8 cellular contexts compared by ENCODE assay signal in the genomic region with DNA sequence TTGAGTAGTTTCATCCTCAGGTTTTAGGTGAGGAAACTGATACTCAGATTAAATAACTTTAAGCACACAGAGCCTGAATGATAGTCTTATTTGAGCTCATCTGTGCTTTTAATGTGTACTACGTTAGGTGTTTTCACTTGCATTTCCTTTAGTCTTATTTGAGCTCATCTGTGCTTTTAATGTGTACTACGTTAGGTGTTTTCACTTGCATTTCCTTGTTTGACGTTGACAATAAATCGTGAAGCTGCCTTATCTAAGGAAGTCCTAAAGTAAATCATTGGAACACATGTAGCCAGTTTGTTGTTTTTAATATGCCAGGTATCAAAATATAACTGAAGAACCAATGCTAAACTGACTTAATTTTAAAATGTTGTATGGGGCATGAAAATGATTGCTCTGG. TPM values are rescaled to one million over a fixed set of nuclear protein-coding genes. Genes with fewer than 3 reads are reported as not detected.
DNase-seq lines count a peak whose midpoint lies in the region; ATAC-seq and TF ChIP-seq lines count a peak whose summit lies in the region.

No MANE protein-coding gene starts in this region.

- no peak for TF ChIP-seq CTCF in HFF-Myc (IDR thresholded peaks at IDR 0.05; ENCODE audit: low read depth, low read length, missing control alignments)

- DNase-seq in HFF-Myc (ENCODE audit: extremely low read depth, low read depth) (no peak), right cardiac atrium (no peak), EL (no peak), NCI-H2227 (lab: John Stamatoyannopoulos, UW; ENCODE audit: unreplicated experiment) (no peak)
- no peak for DNase-seq in activated CD4-positive, alpha-beta memory T cell treated with anti-CD3 and anti-CD28 coated beads for 36 hours
- no peak for DNase-seq in stimulated activated effector memory CD8-positive, alpha-beta T cell treated with anti-CD3 and anti-CD28 coated beads, Interleukin-12 subunit alpha, Interleukin-12 subunit beta, amount 100 ng/mL, for 72 hours (ENCODE audit: low spot score in 2 of 2)
- DNase-seq in activated CD4-positive, CD25-positive, alpha-beta regulatory T cell (lab: John Stamatoyannopoulos, UW) = no peak

- H3K4me1 Mint-ChIP-seq in activated CD4-positive, alpha-beta memory T cell treated with anti-CD3 and anti-CD28 coated beads for 36 hours (ENCODE audit: low read depth) = peaks cover 50% of the 10 kb centered on the region
- H3K4me1 Mint-ChIP-seq in stimulated activated effector memory CD8-positive, alpha-beta T cell treated with anti-CD3 and anti-CD28 coated beads, Interleukin-12 subunit alpha, Interleukin-12 subunit beta, amount 100 ng/mL, for 72 hours = peaks cover 47% of the 10 kb centered on the region

- peaks cover 11% of the 10 kb centered on the region for H3K4me1 ChIP-seq in right cardiac atrium (ENCODE audit: control insufficient read depth, insufficient read depth, low read length)

- H3K36me3 Mint-ChIP-seq in activated CD4-positive, alpha-beta memory T cell treated with anti-CD3 and anti-CD28 coated beads for 36 hours = peaks cover 32% of the 10 kb centered on the region
- H3K36me3 Mint-ChIP-seq in stimulated activated effector memory CD8-positive, alpha-beta T cell treated with anti-CD3 and anti-CD28 coated beads, Interleukin-12 subunit alpha, Interleukin-12 subunit beta, amount 100 ng/mL, for 72 hours = peaks cover 78% of the 10 kb centered on the region

- CTCF ChIA-PET in activated CD4-positive, alpha-beta memory T cell treated with anti-CD3 and anti-CD28 coated beads for 36 hours (lab: Charles Lee) = interaction anchor here (0.6 to 1.5 kb wide), 7 partner anchors 23 to 281 kb away, joined by 3 to 5 read pairs (median 4); no protein-coding TSS in a partner anchor

- no peaks in the 10 kb centered on the region for H3K9me3 Mint-ChIP-seq in activated CD4-positive, alpha-beta memory T cell treated with anti-CD3 and anti-CD28 coated beads for 36 hours
- H3K9me3 Mint-ChIP-seq in stimulated activated effector memory CD8-positive, alpha-beta T cell treated with anti-CD3 and anti-CD28 coated beads, Interleukin-12 subunit alpha, Interleukin-12 subunit beta, amount 100 ng/mL, for 72 hours = no peaks in the 10 kb centered on the region

- no peak for ATAC-seq in right cardiac atrium
- no peak for ATAC-seq in stimulated activated effector memory CD8-positive, alpha-beta T cell treated with anti-CD3 and anti-CD28 coated beads, Interleukin-12 subunit alpha, Interleukin-12 subunit beta, amount 100 ng/mL, for 72 hours
- no peak for ATAC-seq in GM21786 (IDR thresholded peaks at IDR 0.05; ENCODE audit: unreplicated experiment)

- H3K4me3 ChIP-seq in HFF-Myc (replicated peaks; ENCODE audit: low read depth, low read length) (peak overlapping the region; percentile 91), right cardiac atrium (ENCODE audit: low read length) (peak overlapping the region; percentile 88)

- peak overlapping the region; percentile 34 for H3K27ac ChIP-seq in right cardiac atrium (ENCODE audit: low read length)

- no peaks in the 10 kb centered on the region for H3K9me3 ChIP-seq in right cardiac atrium (ENCODE audit: control insufficient read depth, low read length)

- peak overlapping the region; percentile 98 for H3K27ac Mint-ChIP-seq in activated CD4-positive, alpha-beta memory T cell treated with anti-CD3 and anti-CD28 coated beads for 36 hours
- peak overlapping the region; percentile 99 for H3K27ac Mint-ChIP-seq in stimulated activated effector memory CD8-positive, alpha-beta T cell treated with anti-CD3 and anti-CD28 coated beads, Interleukin-12 subunit alpha, Interleukin-12 subunit beta, amount 100 ng/mL, for 72 hours

- no peaks in the 10 kb centered on the region for H3K27me3 Mint-ChIP-seq in activated CD4-positive, alpha-beta memory T cell treated with anti-CD3 and anti-CD28 coated beads for 36 hours

- POLR2A ChIA-PET in activated CD4-positive, alpha-beta memory T cell treated with anti-CD3 and anti-CD28 coated beads for 36 hours (lab: Charles Lee) = interaction anchor here (0.7 to 4.3 kb wide), 15 partner anchors 9 to 493 kb away, joined by 3 to 34 read pairs (median 4); no protein-coding TSS in a partner anchor

- intact Hi-C loops in activated CD4-positive, alpha-beta memory T cell treated with anti-CD3 and anti-CD28 coated beads for 36 hours (cut with micrococcal nuclease) = loop anchor here (1.0 to 10.0 kb wide), 10 partner anchors 29 to 495 kb away; a partner anchor contains a TSS
- intact Hi-C loops in right cardiac atrium (cut with DNase I) = loop anchor here in 3 of 4 donors (5.0 to 10.0 kb wide), 4 partner anchors 75 to 250 kb away; a partner anchor contains a TSS

- WGBS in right cardiac atrium = 14% methylated on average over 4 of the region's 4 CpGs

- H3K27me3 ChIP-seq in right cardiac atrium (ENCODE audit: control insufficient read depth, insufficient read depth) = no peaks in the 10 kb centered on the region

- H3K4me3 Mint-ChIP-seq in activated CD4-positive, alpha-beta memory T cell treated with anti-CD3 and anti-CD28 coated beads for 36 hours = peak overlapping the region; percentile 94
- peak overlapping the region; percentile 90 for H3K4me3 Mint-ChIP-seq in stimulated activated effector memory CD8-positive, alpha-beta T cell treated with anti-CD3 and anti-CD28 coated beads, Interleukin-12 subunit alpha, Interleukin-12 subunit beta, amount 100 ng/mL, for 72 hours

RNA-seq across cellular contexts. Expression of a gene that starts 2.0 kb away (rescaled TPM):
- 100 to 1,000 TPM; 211 to 213 TPM for total RNA-seq in activated CD4-positive, alpha-beta memory T cell treated with anti-CD3 and anti-CD28 coated beads for 36 hours
- 10 to 100 TPM; 65.7 to 87.5 (median 68.7) TPM for total RNA-seq in right cardiac atrium
- 47.6 TPM for polyA plus RNA-seq in right cardiac atrium
